In the genomic region with DNA sequence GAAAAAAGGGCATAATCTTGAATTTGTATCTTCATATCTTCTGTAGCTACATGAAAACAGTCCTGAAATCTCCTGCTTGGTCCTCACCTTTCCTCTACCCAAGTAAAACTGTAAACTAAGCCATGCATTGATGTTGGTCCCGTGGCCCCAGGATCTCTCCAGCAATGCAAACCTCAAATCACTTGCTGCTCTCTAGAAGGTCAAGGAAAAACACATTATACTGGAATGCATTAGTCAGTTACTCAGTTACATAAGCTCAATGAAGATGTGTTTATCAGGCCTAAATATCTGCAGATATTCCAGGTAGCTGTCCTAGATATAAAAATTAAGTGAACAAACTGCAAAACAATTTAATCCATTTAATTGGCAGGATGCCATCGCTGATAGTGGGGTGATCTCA, we compare ENCODE assay signal across 19 cellular contexts.
"Had no signal": no experiment of that assay in that cellular context is flagged by ENCODE, and none has a peak within 500 bp of the region (broad histone marks: within the 10 kb centered on the region; RNA-seq: fewer than 3 reads in every experiment).

No MANE protein-coding gene starts in this region.

- H3K9me3 Mint-ChIP-seq: activated T-helper 1 cell treated with anti-CD3 and anti-CD28 coated beads, Interleukin-12 subunit alpha, Interleukin-12 subunit beta, Interleukin-2, Interleukin-4 antibody, amounts not matched to agents 30 ng/mL and 10 ng/mL and 1 ng/mL, durations not matched to agents 14 hours and 24 hours and 36 hours; naive thymus-derived CD8-positive, alpha-beta T cell; WTC11 had no signal

- H3K4me3 Mint-ChIP-seq: activated CD4-positive, alpha-beta T cell treated with anti-CD3 and anti-CD28 coated beads for 36 hours; activated naive CD8-positive, alpha-beta T cell; activated T-helper 1 cell treated with anti-CD3 and anti-CD28 coated beads, Interleukin-12 subunit alpha, Interleukin-12 subunit beta, Interleukin-2, Interleukin-4 antibody, amounts not matched to agents 30 ng/mL and 10 ng/mL and 1 ng/mL, durations not matched to agents 14 hours and 24 hours and 36 hours; naive thymus-derived CD8-positive, alpha-beta T cell; WTC11 had no signal

- H3K36me3 ChIP-seq: breast epithelium, ovary had no signal

- H3K27me3 Mint-ChIP-seq: activated CD4-positive, alpha-beta T cell treated with anti-CD3 and anti-CD28 coated beads for 36 hours; activated naive CD8-positive, alpha-beta T cell; naive thymus-derived CD8-positive, alpha-beta T cell had no signal

- H3K27me3 ChIP-seq: breast epithelium, ovary, thyroid gland had no signal

- DNase-seq: activated CD4-positive, alpha-beta T cell treated with anti-CD3 and anti-CD28 coated beads for 36 hours; activated CD4-positive, alpha-beta T cell treated with anti-CD3 and anti-CD28 coated beads, Interleukin-2, amount 50 U/mL, for 48 hours; activated gamma-delta T cell treated with Interleukin-2 at 50 U/mL for 16 hours; cortex of kidney; erythroblast; left cardiac atrium; lower lobe of right lung; naive thymus-derived CD8-positive, alpha-beta T cell; ovary; stimulated activated CD8-positive, alpha-beta memory T cell treated with anti-CD3 and anti-CD28 coated beads, Interleukin-4, amount 100 ng/mL, for 48 hours; stimulated activated naive CD4-positive, alpha-beta T cell treated with Interleukin-2 at 50 U/mL for 16 hours; SW 1271; thyroid gland had no signal

- H3K27ac ChIP-seq: breast epithelium, lower lobe of right lung, ovary, thyroid gland had no signal

- H3K36me3 Mint-ChIP-seq: WTC11 had no signal

- H3K4me3 ChIP-seq: breast epithelium, lower lobe of right lung, ovary, thyroid gland had no signal

- H3K27ac Mint-ChIP-seq: activated CD4-positive, alpha-beta T cell treated with anti-CD3 and anti-CD28 coated beads for 36 hours; activated naive CD8-positive, alpha-beta T cell; activated T-helper 1 cell treated with anti-CD3 and anti-CD28 coated beads, Interleukin-12 subunit alpha, Interleukin-12 subunit beta, Interleukin-2, Interleukin-4 antibody, amounts not matched to agents 30 ng/mL and 10 ng/mL and 1 ng/mL, durations not matched to agents 14 hours and 24 hours and 36 hours; WTC11 had no signal

- H3K4me1 Mint-ChIP-seq: activated CD4-positive, alpha-beta T cell treated with anti-CD3 and anti-CD28 coated beads for 36 hours had no signal

- H3K4me1 ChIP-seq: breast epithelium, lower lobe of right lung, thyroid gland had no signal

- ATAC-seq: activated CD4-positive, alpha-beta T cell treated with anti-CD3 and anti-CD28 coated beads for 36 hours; left cardiac atrium; naive thymus-derived CD8-positive, alpha-beta T cell; WTC11 had no signal

- FAIRE-seq: endometrium, urothelium cell line had no signal

- H3K9me3 ChIP-seq: breast epithelium, lower lobe of right lung, ovary, thyroid gland had no signal
